7 cellular contexts compared by ENCODE assay signal in genomic region chr12:85076688-85077430, GRCh38. TPM values are rescaled to one million over a fixed set of nuclear protein-coding genes. Genes with fewer than 3 reads are reported as not detected.
DNase-seq lines count a peak whose midpoint lies in the region; ATAC-seq and TF ChIP-seq lines count a peak whose summit lies in the region.

No MANE protein-coding gene starts in this region.

- H3K4me1 ChIP-seq in smooth muscle cell (ENCODE audit: low read depth) = no peaks in the 10 kb centered on the region

- H3K4me3 ChIP-seq in smooth muscle cell = no peak overlapping the region

- no peaks in the 10 kb centered on the region for H3K79me2 ChIP-seq in smooth muscle cell (ENCODE audit: low read depth)

- H3K9me3 ChIP-seq in smooth muscle cell (replicated peaks; ENCODE audit: low read depth) = no peaks in the 10 kb centered on the region

- H4K20me1 ChIP-seq in smooth muscle cell (ENCODE audit: low read depth) = no peaks in the 10 kb centered on the region

- H2AFZ ChIP-seq in smooth muscle cell (ENCODE audit: low read depth) = peak overlapping the region; percentile 12

- H3K4me2 ChIP-seq in smooth muscle cell = peak overlapping the region; percentile 7

- 0 out of 2 replicates have a peak, but pooled peaks have one; percentile 20 for TF ChIP-seq CTCF in GM12874 (IDR thresholded peaks at IDR 0.05; ENCODE audit: insufficient read depth, low read depth, low read length)
- TF ChIP-seq CTCF in smooth muscle cell (IDR thresholded peaks at IDR 0.05; ENCODE audit: borderline replicate concordance, insufficient read depth, poor library complexity, severe bottlenecking) = peak; percentile 48

- ATAC-seq in HG02610 (IDR thresholded peaks at IDR 0.05; ENCODE audit: unreplicated experiment) = peak; percentile 67

- no peaks in the 10 kb centered on the region for H3F3A ChIP-seq in smooth muscle cell (ENCODE audit: low read depth)

- DNase-seq in NCI-H1105 treated with DMSO at 0.1 percent for 48 hours (lab: John Stamatoyannopoulos, UW) = peak; percentile 78
- DNase-seq in SKM-1 (lab: John Stamatoyannopoulos, UW; ENCODE audit: unreplicated experiment) = peak; percentile 1
- peak; percentile 4 for DNase-seq in germinal center (ENCODE audit: low spot score)
- DNase-seq in smooth muscle cell (lab: John Stamatoyannopoulos, UW; ENCODE audit: unreplicated experiment) = no peak
- DNase-seq in NCI-H128 (lab: John Stamatoyannopoulos, UW; ENCODE audit: unreplicated experiment) = no peak

- H3K27ac ChIP-seq in smooth muscle cell (ENCODE audit: low read depth) = no peak overlapping the region

- 0% methylated on average over 1 of the region's 1 CpG for WGBS in smooth muscle cell (ENCODE audit: low lambda C conversion rate)

- no peaks in the 10 kb centered on the region for H3K27me3 ChIP-seq in smooth muscle cell (ENCODE audit: low read depth)

- no peak overlapping the region for H3K9ac ChIP-seq in smooth muscle cell (ENCODE audit: low read depth)

- H3K36me3 ChIP-seq in smooth muscle cell (ENCODE audit: low read depth) = no peaks in the 10 kb centered on the region

RNA-seq across cellular contexts. Expression of gene LRRIQ1, which starts 40.7 kb away (rescaled TPM):
- total RNA-seq in smooth muscle cell = 0.49 and 1.3 TPM in 2 replicates
- polyA plus RNA-seq in smooth muscle cell = 1.3 and 3.0 TPM in 2 replicates

RNA-seq across cellular contexts. Expression of gene TSPAN19, which starts 40.8 kb away (rescaled TPM):
- total RNA-seq in smooth muscle cell = 0.04 TPM in 1 of 2 replicates, not detected in the other
- not detected in 2 replicates for polyA plus RNA-seq in smooth muscle cell

Comparison
In these comparisons a context has a peak if more than half of its experiments do, and no peak if none do; other contexts are left out.
1. DNase-seq: peak in NCI-H1105 treated with DMSO at 0.1 percent for 48 hours (single experiment), SKM-1 (single experiment) and germinal center (single experiment); none in smooth muscle cell (single experiment) and NCI-H128 (single experiment).